1 cellular context compared by ENCODE assay signal in the genomic region with DNA sequence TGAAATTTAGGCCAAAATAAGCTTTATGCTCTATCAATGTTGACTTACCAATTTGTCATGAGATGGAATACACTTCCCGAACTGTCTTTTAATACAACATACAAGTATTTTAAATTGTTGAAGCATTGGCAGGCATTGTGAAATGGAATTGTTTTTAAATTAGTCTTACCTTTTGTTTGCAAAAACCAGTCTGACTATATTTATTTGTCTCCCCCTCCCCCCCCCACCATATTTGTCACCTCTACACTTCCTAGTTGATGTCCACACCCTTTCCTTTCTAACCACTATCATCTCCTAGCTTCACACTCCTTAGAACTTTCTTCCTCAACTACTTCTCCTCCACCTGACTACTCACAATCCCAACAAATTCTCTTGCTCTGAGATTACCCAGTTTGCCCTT.
TF ChIP-seq lines count a peak whose summit lies in the region.

No MANE protein-coding gene starts in this region.

TF ChIP-seq in HepG2, 621 proteins besides CTCF, POLR2A, EP300 and RAD21:
- no peak for TF ChIP-seq ZNF329 (CRISPR knock-in tag; IDR thresholded peaks at IDR 0.05; ENCODE audit: low read depth)
- TF ChIP-seq HNRNPK (IDR thresholded peaks at IDR 0.05; ENCODE audit: low read depth, low read length, poor library complexity, severe bottlenecking) = peak; percentile 38
- no peak for TF ChIP-seq SMARCE1 (IDR thresholded peaks at IDR 0.05; ENCODE audit: borderline replicate concordance)
